11 cellular contexts compared by ENCODE assay signal in genomic region chr7:36658603-36659516, GRCh38.
A peak's percentile ranks its signal among the peaks of the same experiment; 100 is the strongest.
DNase-seq lines count a peak whose midpoint lies in the region; ATAC-seq and TF ChIP-seq lines count a peak whose summit lies in the region.
"Had no signal": no experiment of that assay in that cellular context is flagged by ENCODE, and none has a peak within 500 bp of the region (broad histone marks: within the 10 kb centered on the region; RNA-seq: fewer than 3 reads in every experiment).

No MANE protein-coding gene starts in this region.

- no peak overlapping the region for H3K9ac ChIP-seq in H9 (ENCODE audit: extremely low read depth, insufficient read length, low read length)
- H3K9ac ChIP-seq in PC-3 (ENCODE audit: low read length), result peak overlapping the region; percentile 88

- H3K79me1 ChIP-seq in H9 (ENCODE audit: insufficient read depth, low read depth, low read length, poor library complexity, severe bottlenecking), result no peaks in the 10 kb centered on the region

- no peak overlapping the region for H2AFZ ChIP-seq in H9 (ENCODE audit: low read length)
- H2AFZ ChIP-seq in PC-3 (ENCODE audit: low read length), result no peak overlapping the region

- no peak overlapping the region for H4K8ac ChIP-seq in H9 (replicated peaks; ENCODE audit: insufficient read length, low read depth, low read length)

- H3K36me3 ChIP-seq in PC-3 (ENCODE audit: low read depth, low read length) (no peaks in the 10 kb centered on the region), testis (ENCODE audit: low read depth, missing control alignments) (no peaks in the 10 kb centered on the region), A673 (ENCODE audit: insufficient read depth, low read length, poor library complexity, severe bottlenecking) (no peaks in the 10 kb centered on the region)

- no peak overlapping the region for H2BK15ac ChIP-seq in H9 (ENCODE audit: low read depth, low read length)

- H3K23me2 ChIP-seq in H9 (ENCODE audit: insufficient read length, low read depth, low read length, poor library complexity, severe bottlenecking), result peaks cover 3% of the 10 kb centered on the region

- TF ChIP-seq CTCF in H9 (conservative IDR thresholded peaks at IDR 0.05), result no peak
- TF ChIP-seq CTCF in PC-3 (conservative IDR thresholded peaks at IDR 0.05; ENCODE audit: low read depth, low read length), result no peak
- TF ChIP-seq CTCF in fibroblast of mammary gland (conservative IDR thresholded peaks at IDR 0.05; ENCODE audit: control insufficient read depth, insufficient read depth, low read depth, low read length), result no peak
- no peak for TF ChIP-seq CTCF in testis (IDR thresholded peaks at IDR 0.05)
- no peak for TF ChIP-seq CTCF in A673 (conservative IDR thresholded peaks at IDR 0.05; ENCODE audit: low read depth, low read length)

- no peak overlapping the region for H2AK5ac ChIP-seq in H9 (ENCODE audit: insufficient read length, low read length)

- H3K18ac ChIP-seq in H9 (ENCODE audit: insufficient read length, low read depth, low read length), result peak overlapping the region; percentile 53

- H3K36me3 Mint-ChIP-seq in H9 (ENCODE audit: insufficient read depth in 1 of 3, low read depth in 3 of 3), result no peaks in the 10 kb centered on the region

- DNase-seq in H9 (no peak), PC-3 (peak; percentile 91), fibroblast of mammary gland (ENCODE audit: low read depth) (peak; percentile 92), retina (peak; percentile 49), testis (no peak), A673 (ENCODE audit: low spot score) (no peak), NCI-H128 (lab: John Stamatoyannopoulos, UW; ENCODE audit: unreplicated experiment) (no peak)
- DNase-seq: activated CD4-positive, alpha-beta T cell treated with anti-CD3 and anti-CD28 coated beads for 48 hours; GOT3; psoas muscle had no signal

- no peaks in the 10 kb centered on the region for H3K9me2 ChIP-seq in PC-3 (replicated peaks; ENCODE audit: low read length)

- peak; percentile 85 for ATAC-seq in PC-3
- no peak for ATAC-seq in HG03432 (IDR thresholded peaks at IDR 0.05; ENCODE audit: unreplicated experiment)
- ATAC-seq: psoas muscle had no signal

- no TSS peak for BruUV-seq in PC-3 (replicated peaks; lab: Mats Ljungman, UMichigan)
- BruUV-seq in A673 (replicated peaks; lab: Mats Ljungman, UMichigan), result no TSS peak

- peak overlapping the region; percentile 88 to 93 (median 91); a peak in 6 of 7 replicates for H3K27ac Mint-ChIP-seq in H9

- H3T11ph ChIP-seq in H9 (ENCODE audit: low read length), result no peak overlapping the region

- H3K4me2 ChIP-seq in H9 (ENCODE audit: insufficient read depth, insufficient read length, low read length) (no peak overlapping the region), PC-3 (ENCODE audit: low read length) (peak overlapping the region; percentile 85)

- no peak overlapping the region for H3K56ac ChIP-seq in H9 (ENCODE audit: insufficient read length, low read depth, low read length)

- peaks cover 67 to 81% of the 10 kb centered on the region in 2 experiments for H3K4me1 Mint-ChIP-seq in H9

- H3K27me3 ChIP-seq in H9 (ENCODE audit: insufficient read depth, low read length) (no peaks in the 10 kb centered on the region), PC-3 (ENCODE audit: low read length) (no peaks in the 10 kb centered on the region), testis (no peaks in the 10 kb centered on the region), A673 (replicated peaks; ENCODE audit: insufficient read depth, low read depth, low read length, poor library complexity) (no peaks in the 10 kb centered on the region)

- H3K9me3 Mint-ChIP-seq in H9, result no peaks in the 10 kb centered on the region

- H3K27ac ChIP-seq in H9 (ENCODE audit: insufficient read length, low read depth, low read length) (no peak overlapping the region), PC-3 (ENCODE audit: low read length) (peak overlapping the region; percentile 100), testis (no peak overlapping the region), A673 (ENCODE audit: low read depth, low read length, poor library complexity, severe bottlenecking) (no peak overlapping the region)
- H3K27ac ChIP-seq: psoas muscle had no signal

- no peak overlapping the region for H2BK20ac ChIP-seq in H9 (ENCODE audit: low read depth, low read length, poor library complexity, severe bottlenecking)

- peaks cover 15% of the 10 kb centered on the region for H3K4me1 ChIP-seq in H9 (ENCODE audit: insufficient read depth, low read length)
- peaks cover 42% of the 10 kb centered on the region for H3K4me1 ChIP-seq in PC-3 (ENCODE audit: insufficient read depth, low read length)
- H3K4me1 ChIP-seq in testis, result no peaks in the 10 kb centered on the region
- H3K4me1 ChIP-seq in A673 (ENCODE audit: insufficient read depth, low read length, poor library complexity, severe bottlenecking), result no peaks in the 10 kb centered on the region
- H3K4me1 ChIP-seq: psoas muscle had no signal

- no peak overlapping the region for H3K4ac ChIP-seq in H9 (ENCODE audit: low read depth, low read length)

- H4K5ac ChIP-seq in H9 (ENCODE audit: insufficient read length, low read depth, low read length), result no peak overlapping the region

- no peak overlapping the region for H2BK120ac ChIP-seq in H9 (ENCODE audit: low read depth, low read length, poor library complexity, severe bottlenecking)

- intact Hi-C loops in PC-3 (cut with micrococcal nuclease), result no loop called here
- intact Hi-C loops in testis (cut with DNase I; ENCODE audit: low total_unique reads), result no loop called here
- intact Hi-C loops in A673 (cut with micrococcal nuclease; ENCODE audit: unreplicated experiment), result no loop called here

- H3K27me3 Mint-ChIP-seq in H9 (ENCODE audit: low read depth), result no peaks in the 10 kb centered on the region

- POLR2A ChIA-PET in PC-3 (lab: Charles Lee; ENCODE audit: unreplicated experiment) (interaction anchor here (0.6 to 0.7 kb wide), 2 partner anchors 58 to 241 kb away, joined by 4 to 7 read pairs; no protein-coding TSS in a partner anchor), A673 (lab: Charles Lee; ENCODE audit: low non-redundant PET) (no interaction called here)

- no CpG with 5 or more reads among the region's 9 CpGs for WGBS in H9 (ENCODE audit: extremely low coverage, insufficient read length, low lambda C conversion rate)
- WGBS in testis, 2 donors, result 66 to 75% methylated on average over 9 of the region's 9 CpGs

- H3K4me3 Mint-ChIP-seq in H9, result no peak overlapping the region

- H3K4me3 ChIP-seq in PC-3 (ENCODE audit: low read length) (peak overlapping the region; percentile 41; the same call in 1 of the 2 replicates), fibroblast of mammary gland (ENCODE audit: control insufficient read depth, low read depth, low read length) (no peak overlapping the region), testis (no peak overlapping the region), A673 (ENCODE audit: low read depth, low read length, poor library complexity, severe bottlenecking) (no peak overlapping the region)
- H3K4me3 ChIP-seq: psoas muscle had no signal

- H2BK12ac ChIP-seq in H9 (ENCODE audit: insufficient read length, low read depth, low read length), result no peak overlapping the region

- no peak overlapping the region for H2BK5ac ChIP-seq in H9 (ENCODE audit: insufficient read length, low read length)

- no peak overlapping the region for H3K23ac ChIP-seq in H9 (ENCODE audit: insufficient read length, low read depth, low read length)

- H3K9me3 ChIP-seq in H9 (ENCODE audit: control insufficient read depth, low read depth, low read length), result no peaks in the 10 kb centered on the region
- no peaks in the 10 kb centered on the region for H3K9me3 ChIP-seq in PC-3 (ENCODE audit: low read length)
- H3K9me3 ChIP-seq in testis, result no peaks in the 10 kb centered on the region
- no peaks in the 10 kb centered on the region for H3K9me3 ChIP-seq in A673 (ENCODE audit: low read depth, low read length, poor library complexity, severe bottlenecking)
- H3K9me3 ChIP-seq: psoas muscle had no signal

- CTCF ChIA-PET in PC-3 (lab: Charles Lee), result no interaction called here
- CTCF ChIA-PET in A673 (lab: Charles Lee), result no interaction called here

- H3K79me2 ChIP-seq in H9 (ENCODE audit: insufficient read depth, low read length) (no peaks in the 10 kb centered on the region), PC-3 (ENCODE audit: low read length) (no peaks in the 10 kb centered on the region)

- no peak for TF ChIP-seq POLR2A in testis (IDR thresholded peaks at IDR 0.05)

- H3K14ac ChIP-seq in H9 (ENCODE audit: insufficient read depth, low read length), result no peak overlapping the region

- H3F3A ChIP-seq in PC-3 (ENCODE audit: low read length, unreplicated experiment), result peaks cover 11% of the 10 kb centered on the region

- H4K20me1 ChIP-seq in H9 (ENCODE audit: control insufficient read depth, insufficient read depth, insufficient read length), result no peaks in the 10 kb centered on the region
- no peaks in the 10 kb centered on the region for H4K20me1 ChIP-seq in PC-3 (ENCODE audit: low read length)

- no peak overlapping the region for H4K91ac ChIP-seq in H9 (ENCODE audit: insufficient read length, low read depth, low read length)

Comparison
In these comparisons a context has a peak if more than half of its experiments do, and no peak if none do; other contexts are left out.
1. DNase-seq: peak in PC-3 (single experiment), fibroblast of mammary gland (single experiment) and retina (single experiment); none in H9 (single experiment), testis (single experiment), A673 (single experiment) and NCI-H128 (single experiment).